ENCODE assay signal across 28 cellular contexts in genomic region chr3:47731066-47731465, GRCh38.
"Had no signal": no experiment of that assay in that cellular context is flagged by ENCODE, and none has a peak within 500 bp of the region (broad histone marks: within the 10 kb centered on the region; RNA-seq: fewer than 3 reads in every experiment).

No MANE protein-coding gene starts in this region.

- ATAC-seq: effector memory CD8-positive, alpha-beta T cell; esophagus mucosa; right lobe of liver; T-helper 17 cell had no signal

- H3K27me3 ChIP-seq: ascending aorta, cardiac muscle cell, neutrophil, right lobe of liver had no signal

- H3K27me3 Mint-ChIP-seq: activated CD4-positive, alpha-beta memory T cell treated with anti-CD3 and anti-CD28 coated beads for 36 hours; activated CD4-positive, alpha-beta T cell treated with anti-CD3 and anti-CD28 coated beads, Interleukin-2, amount 10 ng/mL, durations not matched to agents 24 days and 14 days; activated naive CD4-positive, alpha-beta T cell treated with anti-CD3 and anti-CD28 coated beads, Interleukin-2, amount 50 U/mL, for 24 hours; brain; effector memory CD8-positive, alpha-beta T cell; progenitor cell of endocrine pancreas; stimulated activated naive CD8-positive, alpha-beta T cell treated with anti-CD3 and anti-CD28 coated beads, Interleukin-15, Interleukin-2, amounts not matched to agents 100 ng/mL and 50 ng/mL, for 24 hours; T-helper 17 cell had no signal

- H3K9me3 ChIP-seq: ascending aorta, left ventricle myocardium inferior, neutrophil, right lobe of liver, thoracic aorta had no signal

- H3K27ac Mint-ChIP-seq: activated CD4-positive, alpha-beta memory T cell treated with anti-CD3 and anti-CD28 coated beads for 36 hours; activated CD4-positive, alpha-beta T cell treated with anti-CD3 and anti-CD28 coated beads, Interleukin-2, amount 10 ng/mL, durations not matched to agents 24 days and 14 days; activated naive CD4-positive, alpha-beta T cell treated with anti-CD3 and anti-CD28 coated beads, Interleukin-2, amount 50 U/mL, for 24 hours; effector memory CD8-positive, alpha-beta T cell; nephron progenitor cell; progenitor cell of endocrine pancreas; stimulated activated naive CD8-positive, alpha-beta T cell treated with anti-CD3 and anti-CD28 coated beads, Interleukin-15, Interleukin-2, amounts not matched to agents 100 ng/mL and 50 ng/mL, for 24 hours; T-helper 17 cell had no signal

- H3K4me1 ChIP-seq: ascending aorta, left ventricle myocardium inferior, right lobe of liver had no signal

- H3K4me3 ChIP-seq: ascending aorta, cardiac muscle cell, coronary artery, left ventricle myocardium inferior, lung, right lobe of liver, thoracic aorta had no signal

- H3K27ac ChIP-seq: ascending aorta, cardiac muscle cell, coronary artery, left ventricle myocardium inferior, neutrophil, right lobe of liver, thoracic aorta, WERI-Rb-1 had no signal

- H3K4me1 Mint-ChIP-seq: activated naive CD4-positive, alpha-beta T cell treated with anti-CD3 and anti-CD28 coated beads, Interleukin-2, amount 50 U/mL, for 24 hours; brain; nephron progenitor cell had no signal

- H3K4me3 Mint-ChIP-seq: activated CD4-positive, alpha-beta memory T cell treated with anti-CD3 and anti-CD28 coated beads for 36 hours; activated CD4-positive, alpha-beta T cell treated with anti-CD3 and anti-CD28 coated beads, Interleukin-2, amount 10 ng/mL, durations not matched to agents 24 days and 14 days; activated naive CD4-positive, alpha-beta T cell treated with anti-CD3 and anti-CD28 coated beads, Interleukin-2, amount 50 U/mL, for 24 hours; brain; effector memory CD8-positive, alpha-beta T cell; nephron progenitor cell; stimulated activated naive CD8-positive, alpha-beta T cell treated with anti-CD3 and anti-CD28 coated beads, Interleukin-15, Interleukin-2, amounts not matched to agents 100 ng/mL and 50 ng/mL, for 24 hours; T-helper 17 cell had no signal

- DNase-seq: activated CD4-positive, alpha-beta memory T cell treated with anti-CD3 and anti-CD28 coated beads for 36 hours; activated CD4-positive, alpha-beta T cell treated with anti-CD3 and anti-CD28 coated beads, Interleukin-2, amount 10 ng/mL, durations not matched to agents 24 days and 14 days; activated CD4-positive, CD25-positive, alpha-beta regulatory T cell treated with anti-CD3 and anti-CD28 coated beads, Interleukin-2, amount 50 U/mL, for 72 hours; activated CD8-positive, alpha-beta memory T cell treated with anti-CD3 and anti-CD28 coated beads, Interleukin-2, amount 50 U/mL, for 4 hours; activated gamma-delta T cell treated with Interleukin-2 at 50 U/mL for 16 hours; activated T-cell treated with anti-CD3 and anti-CD28 coated beads, Interleukin-2, amount 50 U/mL, for 1 hour; effector memory CD8-positive, alpha-beta T cell; foreskin fibroblast; islet precursor cell; left ventricle myocardium inferior; nephron progenitor cell; right lobe of liver; stimulated activated CD4-positive, alpha-beta T cell treated with anti-CD3 and anti-CD28 coated beads, Interleukin-2, amount 100 ng/mL, for 48 hours; T-helper 17 cell; T1000; trophoblast cell; WERI-Rb-1 had no signal

- H3K9me3 Mint-ChIP-seq: activated CD4-positive, alpha-beta memory T cell treated with anti-CD3 and anti-CD28 coated beads for 36 hours; activated CD4-positive, alpha-beta T cell treated with anti-CD3 and anti-CD28 coated beads, Interleukin-2, amount 10 ng/mL, durations not matched to agents 24 days and 14 days; activated naive CD4-positive, alpha-beta T cell treated with anti-CD3 and anti-CD28 coated beads, Interleukin-2, amount 50 U/mL, for 24 hours; effector memory CD8-positive, alpha-beta T cell; nephron progenitor cell; stimulated activated naive CD8-positive, alpha-beta T cell treated with anti-CD3 and anti-CD28 coated beads, Interleukin-15, Interleukin-2, amounts not matched to agents 100 ng/mL and 50 ng/mL, for 24 hours had no signal
